In the genomic region with DNA sequence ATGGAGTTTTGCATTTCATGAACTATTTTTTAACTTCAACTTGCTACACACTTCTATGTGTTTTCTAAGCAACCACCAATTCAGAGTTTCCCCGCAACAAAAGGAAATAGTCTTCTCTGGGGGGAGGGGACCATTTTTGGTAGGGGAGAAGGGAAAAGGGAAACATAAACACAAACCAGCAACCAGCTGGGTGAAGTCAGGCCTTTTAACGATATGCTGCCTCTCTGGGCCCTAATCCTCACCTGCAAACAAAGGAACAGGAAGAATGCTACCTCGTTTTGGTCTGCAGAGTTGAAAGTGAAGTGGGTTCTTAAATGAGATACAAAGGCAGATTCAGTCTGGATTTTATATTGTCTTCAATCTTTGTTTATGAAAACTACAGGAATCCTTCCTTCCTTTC, we compare ENCODE assay signal across 1 cellular context.
TF ChIP-seq lines count a peak whose summit lies in the region.

No MANE protein-coding gene starts in this region.

TF ChIP-seq in GM23338, 12 proteins besides CTCF, POLR2A, EP300 and RAD21:
- no peak for TF ChIP-seq ZNF114 (CRISPR knock-in tag; IDR thresholded peaks at IDR 0.05)
- no peak for TF ChIP-seq STAT1 (IDR thresholded peaks at IDR 0.05; ENCODE audit: unreplicated experiment)
- TF ChIP-seq, protein P1, sequence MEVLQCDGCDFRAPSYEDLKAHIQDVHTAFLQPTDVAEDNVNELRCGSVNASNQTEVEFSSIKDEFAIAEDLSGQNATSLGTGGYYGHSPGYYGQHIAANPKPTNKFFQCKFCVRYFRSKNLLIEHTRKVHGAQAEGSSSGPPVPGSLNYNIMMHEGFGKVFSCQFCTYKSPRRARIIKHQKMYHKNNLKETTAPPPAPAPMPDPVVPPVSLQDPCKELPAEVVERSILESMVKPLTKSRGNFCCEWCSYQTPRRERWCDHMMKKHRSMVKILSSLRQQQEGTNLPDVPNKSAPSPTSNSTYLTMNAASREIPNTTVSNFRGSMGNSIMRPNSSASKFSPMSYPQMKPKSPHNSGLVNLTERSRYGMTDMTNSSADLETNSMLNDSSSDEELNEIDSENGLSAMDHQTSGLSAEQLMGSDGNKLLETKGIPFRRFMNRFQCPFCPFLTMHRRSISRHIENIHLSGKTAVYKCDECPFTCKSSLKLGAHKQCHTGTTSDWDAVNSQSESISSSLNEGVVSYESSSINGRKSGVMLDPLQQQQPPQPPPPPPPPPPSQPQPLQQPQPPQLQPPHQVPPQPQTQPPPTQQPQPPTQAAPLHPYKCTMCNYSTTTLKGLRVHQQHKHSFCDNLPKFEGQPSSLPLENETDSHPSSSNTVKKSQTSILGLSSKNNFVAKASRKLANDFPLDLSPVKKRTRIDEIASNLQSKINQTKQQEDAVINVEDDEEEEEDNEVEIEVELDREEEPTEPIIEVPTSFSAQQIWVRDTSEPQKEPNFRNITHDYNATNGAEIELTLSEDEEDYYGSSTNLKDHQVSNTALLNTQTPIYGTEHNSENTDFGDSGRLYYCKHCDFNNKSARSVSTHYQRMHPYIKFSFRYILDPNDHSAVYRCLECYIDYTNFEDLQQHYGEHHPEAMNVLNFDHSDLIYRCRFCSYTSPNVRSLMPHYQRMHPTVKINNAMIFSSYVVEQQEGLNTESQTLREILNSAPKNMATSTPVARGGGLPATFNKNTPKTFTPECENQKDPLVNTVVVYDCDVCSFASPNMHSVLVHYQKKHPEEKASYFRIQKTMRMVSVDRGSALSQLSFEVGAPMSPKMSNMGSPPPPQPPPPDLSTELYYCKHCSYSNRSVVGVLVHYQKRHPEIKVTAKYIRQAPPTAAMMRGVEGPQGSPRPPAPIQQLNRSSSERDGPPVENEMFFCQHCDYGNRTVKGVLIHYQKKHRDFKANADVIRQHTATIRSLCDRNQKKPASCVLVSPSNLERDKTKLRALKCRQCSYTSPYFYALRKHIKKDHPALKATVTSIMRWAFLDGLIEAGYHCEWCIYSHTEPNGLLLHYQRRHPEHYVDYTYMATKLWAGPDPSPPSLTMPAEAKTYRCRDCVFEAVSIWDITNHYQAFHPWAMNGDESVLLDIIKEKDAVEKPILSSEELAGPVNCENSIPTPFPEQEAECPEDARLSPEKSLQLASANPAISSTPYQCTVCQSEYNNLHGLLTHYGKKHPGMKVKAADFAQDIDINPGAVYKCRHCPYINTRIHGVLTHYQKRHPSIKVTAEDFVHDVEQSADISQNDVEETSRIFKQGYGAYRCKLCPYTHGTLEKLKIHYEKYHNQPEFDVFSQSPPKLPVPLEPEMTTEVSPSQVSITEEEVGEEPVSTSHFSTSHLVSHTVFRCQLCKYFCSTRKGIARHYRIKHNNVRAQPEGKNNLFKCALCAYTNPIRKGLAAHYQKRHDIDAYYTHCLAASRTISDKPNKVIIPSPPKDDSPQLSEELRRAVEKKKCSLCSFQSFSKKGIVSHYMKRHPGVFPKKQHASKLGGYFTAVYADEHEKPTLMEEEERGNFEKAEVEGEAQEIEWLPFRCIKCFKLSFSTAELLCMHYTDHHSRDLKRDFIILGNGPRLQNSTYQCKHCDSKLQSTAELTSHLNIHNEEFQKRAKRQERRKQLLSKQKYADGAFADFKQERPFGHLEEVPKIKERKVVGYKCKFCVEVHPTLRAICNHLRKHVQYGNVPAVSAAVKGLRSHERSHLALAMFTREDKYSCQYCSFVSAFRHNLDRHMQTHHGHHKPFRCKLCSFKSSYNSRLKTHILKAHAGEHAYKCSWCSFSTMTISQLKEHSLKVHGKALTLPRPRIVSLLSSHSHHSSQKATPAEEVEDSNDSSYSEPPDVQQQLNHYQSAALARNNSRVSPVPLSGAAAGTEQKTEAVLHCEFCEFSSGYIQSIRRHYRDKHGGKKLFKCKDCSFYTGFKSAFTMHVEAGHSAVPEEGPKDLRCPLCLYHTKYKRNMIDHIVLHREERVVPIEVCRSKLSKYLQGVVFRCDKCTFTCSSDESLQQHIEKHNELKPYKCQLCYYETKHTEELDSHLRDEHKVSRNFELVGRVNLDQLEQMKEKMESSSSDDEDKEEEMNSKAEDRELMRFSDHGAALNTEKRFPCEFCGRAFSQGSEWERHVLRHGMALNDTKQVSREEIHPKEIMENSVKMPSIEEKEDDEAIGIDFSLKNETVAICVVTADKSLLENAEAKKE (CRISPR knock-in tag; IDR thresholded peaks at IDR 0.05), result no peak
- TF ChIP-seq JUNB (IDR thresholded peaks at IDR 0.05; ENCODE audit: unreplicated experiment), result no peak
- TF ChIP-seq, protein P2, sequence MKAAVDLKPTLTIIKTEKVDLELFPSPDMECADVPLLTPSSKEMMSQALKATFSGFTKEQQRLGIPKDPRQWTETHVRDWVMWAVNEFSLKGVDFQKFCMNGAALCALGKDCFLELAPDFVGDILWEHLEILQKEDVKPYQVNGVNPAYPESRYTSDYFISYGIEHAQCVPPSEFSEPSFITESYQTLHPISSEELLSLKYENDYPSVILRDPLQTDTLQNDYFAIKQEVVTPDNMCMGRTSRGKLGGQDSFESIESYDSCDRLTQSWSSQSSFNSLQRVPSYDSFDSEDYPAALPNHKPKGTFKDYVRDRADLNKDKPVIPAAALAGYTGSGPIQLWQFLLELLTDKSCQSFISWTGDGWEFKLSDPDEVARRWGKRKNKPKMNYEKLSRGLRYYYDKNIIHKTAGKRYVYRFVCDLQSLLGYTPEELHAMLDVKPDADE (IDR thresholded peaks at IDR 0.05), result no peak
- no peak for TF ChIP-seq ZNF331 (CRISPR knock-in tag; IDR thresholded peaks at IDR 0.05; ENCODE audit: low read depth)
- TF ChIP-seq EZH2 (IDR thresholded peaks at IDR 0.05; ENCODE audit: low read depth, unreplicated experiment), result no peak
- TF ChIP-seq, protein P3, sequence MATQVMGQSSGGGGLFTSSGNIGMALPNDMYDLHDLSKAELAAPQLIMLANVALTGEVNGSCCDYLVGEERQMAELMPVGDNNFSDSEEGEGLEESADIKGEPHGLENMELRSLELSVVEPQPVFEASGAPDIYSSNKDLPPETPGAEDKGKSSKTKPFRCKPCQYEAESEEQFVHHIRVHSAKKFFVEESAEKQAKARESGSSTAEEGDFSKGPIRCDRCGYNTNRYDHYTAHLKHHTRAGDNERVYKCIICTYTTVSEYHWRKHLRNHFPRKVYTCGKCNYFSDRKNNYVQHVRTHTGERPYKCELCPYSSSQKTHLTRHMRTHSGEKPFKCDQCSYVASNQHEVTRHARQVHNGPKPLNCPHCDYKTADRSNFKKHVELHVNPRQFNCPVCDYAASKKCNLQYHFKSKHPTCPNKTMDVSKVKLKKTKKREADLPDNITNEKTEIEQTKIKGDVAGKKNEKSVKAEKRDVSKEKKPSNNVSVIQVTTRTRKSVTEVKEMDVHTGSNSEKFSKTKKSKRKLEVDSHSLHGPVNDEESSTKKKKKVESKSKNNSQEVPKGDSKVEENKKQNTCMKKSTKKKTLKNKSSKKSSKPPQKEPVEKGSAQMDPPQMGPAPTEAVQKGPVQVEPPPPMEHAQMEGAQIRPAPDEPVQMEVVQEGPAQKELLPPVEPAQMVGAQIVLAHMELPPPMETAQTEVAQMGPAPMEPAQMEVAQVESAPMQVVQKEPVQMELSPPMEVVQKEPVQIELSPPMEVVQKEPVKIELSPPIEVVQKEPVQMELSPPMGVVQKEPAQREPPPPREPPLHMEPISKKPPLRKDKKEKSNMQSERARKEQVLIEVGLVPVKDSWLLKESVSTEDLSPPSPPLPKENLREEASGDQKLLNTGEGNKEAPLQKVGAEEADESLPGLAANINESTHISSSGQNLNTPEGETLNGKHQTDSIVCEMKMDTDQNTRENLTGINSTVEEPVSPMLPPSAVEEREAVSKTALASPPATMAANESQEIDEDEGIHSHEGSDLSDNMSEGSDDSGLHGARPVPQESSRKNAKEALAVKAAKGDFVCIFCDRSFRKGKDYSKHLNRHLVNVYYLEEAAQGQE (IDR thresholded peaks at IDR 0.05; ENCODE audit: unreplicated experiment), result no peak
- no peak for TF ChIP-seq POLR2AphosphoS5 (IDR thresholded peaks at IDR 0.05; ENCODE audit: low read depth)
- no peak for TF ChIP-seq NANOG (IDR thresholded peaks at IDR 0.05; ENCODE audit: borderline replicate concordance)
- no peak for TF ChIP-seq CREB1 (CRISPR knock-in tag; IDR thresholded peaks at IDR 0.05; ENCODE audit: low read depth)
- TF ChIP-seq EZH2phosphoT487 (IDR thresholded peaks at IDR 0.05; ENCODE audit: unreplicated experiment), result no peak
